Comparison of ENCODE assay signal across 33 cellular contexts in genomic region chr3:175777965-175778364, GRCh38.
"Had no signal": no experiment of that assay in that cellular context is flagged by ENCODE, and none has a peak within 500 bp of the region (broad histone marks: within the 10 kb centered on the region; RNA-seq: fewer than 3 reads in every experiment).

No MANE protein-coding gene starts in this region.

- H3K9me3 ChIP-seq: body of pancreas, esophagus muscularis mucosa, gastrocnemius medialis had no signal

- H3K27me3 ChIP-seq: adrenal gland, body of pancreas, dorsolateral prefrontal cortex, esophagus muscularis mucosa, foreskin keratinocyte, gastrocnemius medialis, heart left ventricle had no signal

- H3K27ac Mint-ChIP-seq: activated B cell treated with CpG ODN at 0.5 μM for 24 hours; activated CD8-positive, alpha-beta memory T cell treated with anti-CD3 and anti-CD28 coated beads, Interleukin-2, amount 10 ng/mL, durations not matched to agents 7 days and 5 days; activated CD8-positive, alpha-beta T cell treated with anti-CD3 and anti-CD28 coated beads, Interleukin-2, amount 10 ng/mL, durations not matched to agents 7 days and 5 days; activated naive CD4-positive, alpha-beta T cell treated with anti-CD3 and anti-CD28 coated beads for 36 hours; activated naive CD4-positive, alpha-beta T cell treated with anti-CD3 and anti-CD28 coated beads, Interleukin-2, amount 50 U/mL, for 24 hours; activated naive CD8-positive, alpha-beta T cell treated with anti-CD3 and anti-CD28 coated beads for 36 hours; activated naive CD8-positive, alpha-beta T cell treated with anti-CD3 and anti-CD28 coated beads, Interleukin-2, amount 50 U/mL, for 24 hours; activated T-helper 1 cell treated with anti-CD3 and anti-CD28 coated beads, Interleukin-12 subunit alpha, Interleukin-12 subunit beta, Interleukin-2, Interleukin-4 antibody, amounts not matched to agents 30 ng/mL and 10 ng/mL and 1 ng/mL, durations not matched to agents 14 hours and 24 hours and 36 hours; activated T-helper 2 cell treated with anti-CD3 and anti-CD28 coated beads, Interferon-gamma antibody, Interleukin-2, Interleukin-4, amounts not matched to agents 10 μg/mL and 5 μg/mL and 100 μg/mL, durations not matched to agents 14 hours and 24 hours and 36 hours; dendritic cell treated with granulocyte-macrophage colony-stimulating factor and Interleukin-4, amounts not matched to agents 40 ng/mL and 50 ng/mL, for 4 days; effector memory CD8-positive, alpha-beta T cell had no signal

- H3K4me1 ChIP-seq: adrenal gland, esophagus muscularis mucosa, foreskin keratinocyte, gastrocnemius medialis, heart left ventricle had no signal

- H3K4me3 Mint-ChIP-seq: activated B cell treated with CpG ODN at 0.5 μM for 24 hours; activated CD8-positive, alpha-beta memory T cell treated with anti-CD3 and anti-CD28 coated beads, Interleukin-2, amount 10 ng/mL, durations not matched to agents 7 days and 5 days; activated CD8-positive, alpha-beta T cell treated with anti-CD3 and anti-CD28 coated beads, Interleukin-2, amount 10 ng/mL, durations not matched to agents 7 days and 5 days; activated naive CD4-positive, alpha-beta T cell treated with anti-CD3 and anti-CD28 coated beads for 36 hours; activated naive CD4-positive, alpha-beta T cell treated with anti-CD3 and anti-CD28 coated beads, Interleukin-2, amount 50 U/mL, for 24 hours; activated naive CD8-positive, alpha-beta T cell treated with anti-CD3 and anti-CD28 coated beads for 36 hours; activated naive CD8-positive, alpha-beta T cell treated with anti-CD3 and anti-CD28 coated beads, Interleukin-2, amount 50 U/mL, for 24 hours; activated T-helper 1 cell treated with anti-CD3 and anti-CD28 coated beads, Interleukin-12 subunit alpha, Interleukin-12 subunit beta, Interleukin-2, Interleukin-4 antibody, amounts not matched to agents 30 ng/mL and 10 ng/mL and 1 ng/mL, durations not matched to agents 14 hours and 24 hours and 36 hours; dendritic cell treated with granulocyte-macrophage colony-stimulating factor and Interleukin-4, amounts not matched to agents 40 ng/mL and 50 ng/mL, for 4 days; effector memory CD8-positive, alpha-beta T cell had no signal

- H3K36me3 Mint-ChIP-seq: activated CD8-positive, alpha-beta memory T cell treated with anti-CD3 and anti-CD28 coated beads, Interleukin-2, amount 10 ng/mL, durations not matched to agents 7 days and 5 days; activated naive CD4-positive, alpha-beta T cell treated with anti-CD3 and anti-CD28 coated beads, Interleukin-2, amount 50 U/mL, for 24 hours; activated naive CD8-positive, alpha-beta T cell treated with anti-CD3 and anti-CD28 coated beads for 36 hours had no signal

- H3K9me3 Mint-ChIP-seq: activated naive CD4-positive, alpha-beta T cell treated with anti-CD3 and anti-CD28 coated beads, Interleukin-2, amount 50 U/mL, for 24 hours; activated T-helper 1 cell treated with anti-CD3 and anti-CD28 coated beads, Interleukin-12 subunit alpha, Interleukin-12 subunit beta, Interleukin-2, Interleukin-4 antibody, amounts not matched to agents 30 ng/mL and 10 ng/mL and 1 ng/mL, durations not matched to agents 14 hours and 24 hours and 36 hours had no signal

- H3K4me3 ChIP-seq: adrenal gland, body of pancreas, coronary artery, dorsolateral prefrontal cortex, esophagus muscularis mucosa, gastrocnemius medialis, heart left ventricle had no signal

- H3K27me3 Mint-ChIP-seq: activated B cell treated with CpG ODN at 0.5 μM for 24 hours; activated CD8-positive, alpha-beta memory T cell treated with anti-CD3 and anti-CD28 coated beads, Interleukin-2, amount 10 ng/mL, durations not matched to agents 7 days and 5 days; activated naive CD4-positive, alpha-beta T cell treated with anti-CD3 and anti-CD28 coated beads, Interleukin-2, amount 50 U/mL, for 24 hours; activated naive CD8-positive, alpha-beta T cell treated with anti-CD3 and anti-CD28 coated beads for 36 hours; activated naive CD8-positive, alpha-beta T cell treated with anti-CD3 and anti-CD28 coated beads, Interleukin-2, amount 50 U/mL, for 24 hours; dendritic cell treated with granulocyte-macrophage colony-stimulating factor and Interleukin-4, amounts not matched to agents 40 ng/mL and 50 ng/mL, for 4 days; effector memory CD8-positive, alpha-beta T cell had no signal

- H3K36me3 ChIP-seq: adrenal gland, esophagus muscularis mucosa, gastrocnemius medialis, heart left ventricle, WERI-Rb-1 had no signal

- H3K27ac ChIP-seq: adrenal gland, body of pancreas, coronary artery, dorsolateral prefrontal cortex, esophagus muscularis mucosa, foreskin keratinocyte, gastrocnemius medialis, heart left ventricle, WERI-Rb-1 had no signal

- H3K4me1 Mint-ChIP-seq: activated B cell treated with CpG ODN at 0.5 μM for 24 hours; activated CD8-positive, alpha-beta memory T cell treated with anti-CD3 and anti-CD28 coated beads, Interleukin-2, amount 10 ng/mL, durations not matched to agents 7 days and 5 days; activated naive CD4-positive, alpha-beta T cell treated with anti-CD3 and anti-CD28 coated beads, Interleukin-2, amount 50 U/mL, for 24 hours; activated naive CD8-positive, alpha-beta T cell treated with anti-CD3 and anti-CD28 coated beads for 36 hours; activated naive CD8-positive, alpha-beta T cell treated with anti-CD3 and anti-CD28 coated beads, Interleukin-2, amount 50 U/mL, for 24 hours had no signal

- DNase-seq: activated B cell treated with CpG ODN at 0.5 μM for 24 hours; activated CD4-positive, alpha-beta T cell treated with anti-CD3 and anti-CD28 coated beads for 48 hours; activated CD4-positive, alpha-beta T cell treated with anti-CD3 and anti-CD28 coated beads, Interleukin-2, amount 50 U/mL, for 1 hour; activated CD4-positive, alpha-beta T cell treated with anti-CD3 and anti-CD28 coated beads, Interleukin-2, amount 50 U/mL, for 48 hours; activated CD8-positive, alpha-beta memory T cell treated with anti-CD3 and anti-CD28 coated beads, Interleukin-2, amount 10 ng/mL, durations not matched to agents 7 days and 5 days; activated CD8-positive, alpha-beta memory T cell treated with anti-CD3 and anti-CD28 coated beads, Interleukin-2, amount 50 U/mL, for 4 hours; activated CD8-positive, alpha-beta T cell treated with anti-CD3 and anti-CD28 coated beads, Interleukin-2, amount 10 ng/mL, durations not matched to agents 7 days and 5 days; activated effector memory CD4-positive, alpha-beta T cell treated with anti-CD3 and anti-CD28 coated beads, Interleukin-2, amount 50 U/mL, for 16 hours; activated naive CD4-positive, alpha-beta T cell treated with anti-CD3 and anti-CD28 coated beads for 36 hours; activated naive CD8-positive, alpha-beta T cell treated with anti-CD3 and anti-CD28 coated beads for 36 hours; activated naive CD8-positive, alpha-beta T cell treated with anti-CD3 and anti-CD28 coated beads, Interleukin-2, amount 50 U/mL, for 24 hours; activated T-cell treated with anti-CD3 and anti-CD28 coated beads, Interleukin-2, amount 50 U/mL, for 1 hour; activated T-cell treated with anti-CD3 and anti-CD28 coated beads, Interleukin-2, amount 50 U/mL, for 48 hours; adrenal gland; amygdala; aorta; body of pancreas; caudate nucleus; dorsolateral prefrontal cortex; effector memory CD8-positive, alpha-beta T cell; erythroblast; foreskin keratinocyte; gastrocnemius medialis; glutamatergic neuron; heart left ventricle; T-helper 2 cell; WERI-Rb-1 had no signal
